ENCODE assay signal across 2 cellular contexts in the genomic region with DNA sequence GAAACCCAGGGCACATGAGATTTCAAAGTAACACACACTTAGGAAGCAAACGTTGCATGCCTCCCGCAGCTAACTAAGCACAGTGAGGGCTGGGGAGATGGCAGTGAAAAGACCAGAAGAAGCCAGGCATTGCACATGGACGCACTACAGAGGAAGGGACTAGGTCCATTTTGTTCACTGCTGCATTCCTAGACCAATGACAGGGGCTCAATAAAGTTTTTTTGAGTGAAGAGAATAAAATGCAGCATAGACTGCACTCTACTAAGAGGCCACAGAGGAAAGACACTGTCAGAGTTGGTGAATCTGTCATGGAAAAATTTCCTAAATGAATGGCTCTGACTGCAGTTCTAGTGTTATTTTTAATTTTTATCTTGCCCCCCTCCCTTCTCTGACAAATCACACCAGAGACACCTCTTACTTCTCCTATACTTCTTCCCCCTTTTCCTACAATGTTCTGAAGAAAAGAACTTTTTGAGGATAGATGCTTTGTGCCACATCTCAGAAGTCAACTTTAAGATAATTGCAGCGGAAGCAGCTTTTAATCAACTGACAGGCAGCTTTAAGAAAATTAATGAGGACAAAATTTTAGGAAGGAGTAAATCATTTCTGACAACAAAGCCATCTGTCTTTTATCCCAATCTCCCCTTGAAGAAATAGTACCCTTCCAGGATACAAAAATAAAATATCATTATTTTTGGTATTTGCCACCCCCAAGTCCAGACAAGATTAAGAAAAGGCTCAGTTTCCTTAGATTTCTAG.
TF ChIP-seq lines count a peak whose summit lies in the region.

No MANE protein-coding gene starts in this region.

TF ChIP-seq in GM23338, 12 proteins besides CTCF, POLR2A, EP300 and RAD21:
- no peak for TF ChIP-seq CREB1 (CRISPR knock-in tag; IDR thresholded peaks at IDR 0.05; ENCODE audit: low read depth)
- no peak for TF ChIP-seq EZH2 (IDR thresholded peaks at IDR 0.05; ENCODE audit: low read depth, unreplicated experiment)
- no peak for TF ChIP-seq STAT1 (IDR thresholded peaks at IDR 0.05; ENCODE audit: unreplicated experiment)
- TF ChIP-seq POLR2AphosphoS5 (IDR thresholded peaks at IDR 0.05; ENCODE audit: low read depth): no peak
TF ChIP-seq in GM23338: peak in this region for 0.

TF ChIP-seq in K562, 482 proteins besides CTCF, POLR2A, EP300 and RAD21:
- TF ChIP-seq, protein P1, sequence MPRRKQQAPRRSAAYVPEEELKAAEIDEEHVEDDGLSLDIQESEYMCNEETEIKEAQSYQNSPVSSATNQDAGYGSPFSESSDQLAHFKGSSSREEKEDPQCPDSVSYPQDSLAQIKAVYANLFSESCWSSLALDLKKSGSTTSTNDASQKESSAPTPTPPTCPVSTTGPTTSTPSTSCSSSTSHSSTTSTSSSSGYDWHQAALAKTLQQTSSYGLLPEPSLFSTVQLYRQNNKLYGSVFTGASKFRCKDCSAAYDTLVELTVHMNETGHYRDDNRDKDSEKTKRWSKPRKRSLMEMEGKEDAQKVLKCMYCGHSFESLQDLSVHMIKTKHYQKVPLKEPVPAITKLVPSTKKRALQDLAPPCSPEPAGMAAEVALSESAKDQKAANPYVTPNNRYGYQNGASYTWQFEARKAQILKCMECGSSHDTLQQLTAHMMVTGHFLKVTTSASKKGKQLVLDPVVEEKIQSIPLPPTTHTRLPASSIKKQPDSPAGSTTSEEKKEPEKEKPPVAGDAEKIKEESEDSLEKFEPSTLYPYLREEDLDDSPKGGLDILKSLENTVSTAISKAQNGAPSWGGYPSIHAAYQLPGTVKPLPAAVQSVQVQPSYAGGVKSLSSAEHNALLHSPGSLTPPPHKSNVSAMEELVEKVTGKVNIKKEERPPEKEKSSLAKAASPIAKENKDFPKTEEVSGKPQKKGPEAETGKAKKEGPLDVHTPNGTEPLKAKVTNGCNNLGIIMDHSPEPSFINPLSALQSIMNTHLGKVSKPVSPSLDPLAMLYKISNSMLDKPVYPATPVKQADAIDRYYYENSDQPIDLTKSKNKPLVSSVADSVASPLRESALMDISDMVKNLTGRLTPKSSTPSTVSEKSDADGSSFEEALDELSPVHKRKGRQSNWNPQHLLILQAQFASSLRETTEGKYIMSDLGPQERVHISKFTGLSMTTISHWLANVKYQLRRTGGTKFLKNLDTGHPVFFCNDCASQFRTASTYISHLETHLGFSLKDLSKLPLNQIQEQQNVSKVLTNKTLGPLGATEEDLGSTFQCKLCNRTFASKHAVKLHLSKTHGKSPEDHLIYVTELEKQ (CRISPR knock-in tag; IDR thresholded peaks at IDR 0.05): no peak
- TF ChIP-seq ZNF274 (IDR thresholded peaks at IDR 0.05; ENCODE audit: borderline replicate concordance, low read depth, low read length) (no peak), TAL1 (IDR thresholded peaks at IDR 0.05) (peak; percentile 35; the same call in 1 of the 2 replicates), STAT5A (IDR thresholded peaks at IDR 0.05; ENCODE audit: borderline replicate concordance, low read length) (peak; percentile 43; the same call in 1 of the 2 replicates), ZNF239 (CRISPR knock-in tag; IDR thresholded peaks at IDR 0.05) (no peak), ZC3H4 (CRISPR knock-in tag; IDR thresholded peaks at IDR 0.05; ENCODE audit: borderline replicate concordance) (no peak), ZNF77 (CRISPR knock-in tag; IDR thresholded peaks at IDR 0.05) (no peak), ZBTB40 (IDR thresholded peaks at IDR 0.05) (peak; percentile 90), ZBTB40 (CRISPR knock-in tag; IDR thresholded peaks at IDR 0.05) (peak; percentile 94), HLTF (IDR thresholded peaks at IDR 0.05) (no peak), CBFA2T2 (conservative IDR thresholded peaks at IDR 0.05) (0 out of 2 replicates have a peak, but pooled peaks have one; percentile 25), ARID1B (IDR thresholded peaks at IDR 0.05) (peak; percentile 72), TEAD4 (IDR thresholded peaks at IDR 0.05; ENCODE audit: low read length) (peak; percentile 50; the same call in 1 of the 2 replicates), TEAD4 (CRISPR knock-in tag; IDR thresholded peaks at IDR 0.05; ENCODE audit: borderline replicate concordance) (no peak), TCF3 (CRISPR knock-in tag; IDR thresholded peaks at IDR 0.05) (peak; percentile 68), THRA (IDR thresholded peaks at IDR 0.05) (no peak), KLF16 (IDR thresholded peaks at IDR 0.05) (0 out of 2 replicates have a peak, but pooled peaks have one; percentile 19), ETV1 (tag; conservative IDR thresholded peaks at IDR 0.05; ENCODE audit: low read depth) (peak; percentile 98), ZNF584 (CRISPR knock-in tag; IDR thresholded peaks at IDR 0.05; ENCODE audit: low read depth) (0 out of 2 replicates have a peak, but pooled peaks have one; percentile 19), PKNOX1 (IDR thresholded peaks at IDR 0.05) (peak; percentile 75), PML (IDR thresholded peaks at IDR 0.05; ENCODE audit: low read length) (peak; percentile 36; the same call in 1 of the 2 replicates), MEIS2 (IDR thresholded peaks at IDR 0.05; ENCODE audit: partially characterized antibody) (peak; percentile 96), CBFA2T3 (IDR thresholded peaks at IDR 0.05) (peak; percentile 67), EP400 (IDR thresholded peaks at IDR 0.05) (no peak), GATAD2B (IDR thresholded peaks at IDR 0.05; ENCODE audit: borderline replicate concordance) (no peak)
- TF ChIP-seq, protein P2, sequence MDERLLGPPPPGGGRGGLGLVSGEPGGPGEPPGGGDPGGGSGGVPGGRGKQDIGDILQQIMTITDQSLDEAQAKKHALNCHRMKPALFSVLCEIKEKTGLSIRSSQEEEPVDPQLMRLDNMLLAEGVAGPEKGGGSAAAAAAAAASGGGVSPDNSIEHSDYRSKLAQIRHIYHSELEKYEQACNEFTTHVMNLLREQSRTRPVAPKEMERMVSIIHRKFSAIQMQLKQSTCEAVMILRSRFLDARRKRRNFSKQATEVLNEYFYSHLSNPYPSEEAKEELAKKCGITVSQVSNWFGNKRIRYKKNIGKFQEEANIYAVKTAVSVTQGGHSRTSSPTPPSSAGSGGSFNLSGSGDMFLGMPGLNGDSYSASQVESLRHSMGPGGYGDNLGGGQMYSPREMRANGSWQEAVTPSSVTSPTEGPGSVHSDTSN (CRISPR knock-in tag; IDR thresholded peaks at IDR 0.05; ENCODE audit: low read depth): peak; percentile 5; the same call in 1 of the 2 replicates
- TF ChIP-seq, protein P2 (tag; conservative IDR thresholded peaks at IDR 0.05; ENCODE audit: low read depth): peak; percentile 96
